9 cellular contexts compared by ENCODE assay signal in genomic region chr2:197897944-197898678, GRCh38.
"Had no signal": no experiment of that assay in that cellular context is flagged by ENCODE, and none has a peak within 500 bp of the region (broad histone marks: within the 10 kb centered on the region; RNA-seq: fewer than 3 reads in every experiment).

No MANE protein-coding gene starts in this region.

- H3K4me3 Mint-ChIP-seq: HFFc6, IgD-negative memory B cell had no signal

- H3K9me3 ChIP-seq: HAP-1 had no signal

- H3K36me3 ChIP-seq: HAP-1 had no signal

- H3K27ac ChIP-seq: GM23248, HL-60 had no signal

- H3K4me1 ChIP-seq: HAP-1 had no signal

- DNase-seq: GM23248, GOT3, H7, HFFc6 had no signal

- H3K36me3 Mint-ChIP-seq: IgD-negative memory B cell had no signal

- ATAC-seq: HCT116, HepG2 had no signal

- H3K4me3 ChIP-seq: GM23248, HAP-1 had no signal

- H3K9me3 Mint-ChIP-seq: HFFc6 had no signal

- H3K27ac Mint-ChIP-seq: HFFc6, IgD-negative memory B cell had no signal
